In genomic region chr6:144064831-144065668, GRCh38 we compare ENCODE assay signal across 8 cellular contexts. TPM values are rescaled to one million over a fixed set of nuclear protein-coding genes. Genes with fewer than 3 reads are reported as not detected.
DNase-seq lines count a peak whose midpoint lies in the region; ATAC-seq, FAIRE-seq and TF ChIP-seq lines count a peak whose summit lies in the region.

No MANE protein-coding gene starts in this region.

- H3K36me3 Mint-ChIP-seq in activated B cell treated with CpG ODN at 0.5 μM for 24 hours (ENCODE audit: low read depth) (peaks cover 3% of the 10 kb centered on the region), glutamatergic neuron (ENCODE audit: unreplicated experiment) (no peaks in the 10 kb centered on the region)

- ATAC-seq in DND-41 (ENCODE audit: insufficient read depth, low read depth) = no peak
- ATAC-seq in HG02571 (IDR thresholded peaks at IDR 0.05; ENCODE audit: unreplicated experiment) = peak; percentile 0
- ATAC-seq in activated B cell treated with CpG ODN at 0.5 μM for 24 hours (ENCODE audit: low read depth) = no peak
- ATAC-seq in GM18861 (IDR thresholded peaks at IDR 0.05; ENCODE audit: unreplicated experiment) = no peak

- TF ChIP-seq CTCF in DND-41 (IDR thresholded peaks at IDR 0.05; ENCODE audit: borderline replicate concordance, extremely low read depth, low read length, poor library complexity, severe bottlenecking) (no peak), activated B cell treated with CpG ODN at 0.5 μM for 24 hours (IDR thresholded peaks at IDR 0.05) (no peak), glutamatergic neuron (IDR thresholded peaks at IDR 0.05; ENCODE audit: partially characterized antibody, unreplicated experiment) (no peak)

- H3K4me2 ChIP-seq in DND-41 (ENCODE audit: insufficient read depth, low read length) = peak overlapping the region; percentile 63; the same call in 1 of the 2 replicates

- no peaks in the 10 kb centered on the region for H3K79me2 ChIP-seq in DND-41 (ENCODE audit: insufficient read depth, low read length)

- H3K4me1 Mint-ChIP-seq in activated B cell treated with CpG ODN at 0.5 μM for 24 hours (peaks cover 36% of the 10 kb centered on the region), glutamatergic neuron (ENCODE audit: low read depth, unreplicated experiment) (no peaks in the 10 kb centered on the region)

- no peak overlapping the region for H2AFZ ChIP-seq in DND-41 (ENCODE audit: low read depth, low read length)

- POLR2A ChIA-PET in activated B cell treated with CpG ODN at 0.5 μM for 24 hours (lab: Charles Lee) = interaction anchor here (1.0 to 3.3 kb wide), 10 partner anchors 10 to 1118 kb away, joined by 3 to 50 read pairs (median 6); partner anchors contain the start of genes ADAT2, LTV1, PEX3 and SF3B5

- no peaks in the 10 kb centered on the region for H3K36me3 ChIP-seq in DND-41 (ENCODE audit: insufficient read depth, low read length)
- no peaks in the 10 kb centered on the region for H3K36me3 ChIP-seq in small intestine (ENCODE audit: control insufficient read depth in 2 of 2, insufficient read depth in 2 of 2, low read length in 2 of 2)

- H3K27me3 ChIP-seq in DND-41 (ENCODE audit: insufficient read depth, low read length, poor library complexity) (peaks cover 27% of the 10 kb centered on the region), small intestine (ENCODE audit: control insufficient read depth in 2 of 2, insufficient read depth in 2 of 2, low read length in 2 of 2) (no peaks in the 10 kb centered on the region)

- H3K9me3 ChIP-seq in DND-41 (ENCODE audit: insufficient read depth, low read length, severe bottlenecking) (no peaks in the 10 kb centered on the region), small intestine (ENCODE audit: control insufficient read depth, low read depth) (no peaks in the 10 kb centered on the region)

- no peak for DNase-seq in DND-41
- no peak for DNase-seq in activated B cell treated with CpG ODN at 0.5 μM for 24 hours
- DNase-seq in glutamatergic neuron = no peak
- peak; percentile 84 for DNase-seq in small intestine
- DNase-seq in globus pallidus (ENCODE audit: low spot score) = no peak
- DNase-seq in SKM-1 treated with dmso at 0.1 percent for 144 hours (lab: John Stamatoyannopoulos, UW; ENCODE audit: unreplicated experiment) = no peak

- no peak overlapping the region for H3K4me3 ChIP-seq in DND-41 (ENCODE audit: low read depth in 1 of 2, low read length in 2 of 2)
- peak overlapping the region; percentile 86 to 96 for H3K4me3 ChIP-seq in small intestine (ENCODE audit: low read depth in 1 of 2, low read length in 2 of 2)

- peak overlapping the region; percentile 94 for H3K4me3 Mint-ChIP-seq in activated B cell treated with CpG ODN at 0.5 μM for 24 hours
- H3K4me3 Mint-ChIP-seq in glutamatergic neuron (ENCODE audit: unreplicated experiment) = peak overlapping the region; percentile 80

- FAIRE-seq in small intestine (lab: Jason Lieb, UNC) = no peak

- peak overlapping the region; percentile 90 for H3K27ac Mint-ChIP-seq in activated B cell treated with CpG ODN at 0.5 μM for 24 hours
- H3K27ac Mint-ChIP-seq in glutamatergic neuron (ENCODE audit: unreplicated experiment) = no peak overlapping the region

- no peaks in the 10 kb centered on the region for H4K20me1 ChIP-seq in DND-41 (ENCODE audit: insufficient read depth, low read length)

- CTCF ChIA-PET in activated B cell treated with CpG ODN at 0.5 μM for 24 hours (lab: Charles Lee) = interaction anchor here (0.8 to 1.6 kb wide), 4 partner anchors 15 to 489 kb away, joined by 3 to 5 read pairs (median 4); no protein-coding TSS in a partner anchor

- H3K27ac ChIP-seq in DND-41 (ENCODE audit: low read length) (no peak overlapping the region), small intestine (ENCODE audit: low read depth in 1 of 2, low read length in 1 of 2) (peak overlapping the region; percentile 96 to 98)

- no peak overlapping the region for H3K9ac ChIP-seq in DND-41 (ENCODE audit: low read depth, low read length)

- intact Hi-C loops in activated B cell treated with CpG ODN at 0.5 μM for 24 hours (cut with micrococcal nuclease) = loop anchor here (1.0 to 10.0 kb wide), 11 partner anchors 30 to 1670 kb away; partner anchors contain the start of genes ADAT2, AIG1, EPM2A and HIVEP2

- H3K27me3 Mint-ChIP-seq in activated B cell treated with CpG ODN at 0.5 μM for 24 hours (no peaks in the 10 kb centered on the region), glutamatergic neuron (ENCODE audit: unreplicated experiment) (peaks cover 19% of the 10 kb centered on the region)

- H3K4me1 ChIP-seq in DND-41 (ENCODE audit: insufficient read depth, low read length) (peaks cover 16% of the 10 kb centered on the region), small intestine (ENCODE audit: control insufficient read depth in 2 of 2, insufficient read depth in 1 of 2, low read depth in 1 of 2, low read length in 1 of 2) (no peaks in the 10 kb centered on the region)

- 6 to 17% (median 11%) methylated on average over 22 of the region's 22 CpGs for WGBS in small intestine, 3 donors

- no peaks in the 10 kb centered on the region for H3K9me3 Mint-ChIP-seq in activated B cell treated with CpG ODN at 0.5 μM for 24 hours
- H3K9me3 Mint-ChIP-seq in glutamatergic neuron (ENCODE audit: unreplicated experiment) = peaks cover 6% of the 10 kb centered on the region

RNA-seq across cellular contexts. Expression of gene SF3B5, which starts 30.3 kb away (rescaled TPM):
- total RNA-seq in activated B cell treated with CpG ODN at 0.5 μM for 24 hours (144 and 147 TPM in 2 replicates), glutamatergic neuron (ENCODE audit: unreplicated experiment) (98.0 TPM)
- 100 to 1,000 TPM; 212 to 363 (median 281) TPM for polyA plus RNA-seq in small intestine

RNA-seq across cellular contexts. Expression of gene PLAGL1, which starts 57.0 kb away (rescaled TPM):
- 28.5 and 33.5 TPM in 2 replicates for total RNA-seq in activated B cell treated with CpG ODN at 0.5 μM for 24 hours
- total RNA-seq in glutamatergic neuron (ENCODE audit: unreplicated experiment) = 0.69 TPM
- 1 to 10 TPM; 2.7 to 9.0 (median 2.9) TPM for polyA plus RNA-seq in small intestine

Comparison
In these comparisons a context has a peak if more than half of its experiments do, and no peak if none do; other contexts are left out.
1. H3K4me3 ChIP-seq: peak in small intestine (2 of 2); none in DND-41 (0 of 2).
2. RNA of gene PLAGL1, which starts 57.0 kb away (total RNA-seq): 28.5 to 33.5 TPM in activated B cell treated with CpG ODN at 0.5 μM for 24 hours; 0.69 TPM in glutamatergic neuron (single experiment); every median in the first group is over 10 times any median in the second.